Comparison of ENCODE assay signal across 12 cellular contexts in the genomic region with DNA sequence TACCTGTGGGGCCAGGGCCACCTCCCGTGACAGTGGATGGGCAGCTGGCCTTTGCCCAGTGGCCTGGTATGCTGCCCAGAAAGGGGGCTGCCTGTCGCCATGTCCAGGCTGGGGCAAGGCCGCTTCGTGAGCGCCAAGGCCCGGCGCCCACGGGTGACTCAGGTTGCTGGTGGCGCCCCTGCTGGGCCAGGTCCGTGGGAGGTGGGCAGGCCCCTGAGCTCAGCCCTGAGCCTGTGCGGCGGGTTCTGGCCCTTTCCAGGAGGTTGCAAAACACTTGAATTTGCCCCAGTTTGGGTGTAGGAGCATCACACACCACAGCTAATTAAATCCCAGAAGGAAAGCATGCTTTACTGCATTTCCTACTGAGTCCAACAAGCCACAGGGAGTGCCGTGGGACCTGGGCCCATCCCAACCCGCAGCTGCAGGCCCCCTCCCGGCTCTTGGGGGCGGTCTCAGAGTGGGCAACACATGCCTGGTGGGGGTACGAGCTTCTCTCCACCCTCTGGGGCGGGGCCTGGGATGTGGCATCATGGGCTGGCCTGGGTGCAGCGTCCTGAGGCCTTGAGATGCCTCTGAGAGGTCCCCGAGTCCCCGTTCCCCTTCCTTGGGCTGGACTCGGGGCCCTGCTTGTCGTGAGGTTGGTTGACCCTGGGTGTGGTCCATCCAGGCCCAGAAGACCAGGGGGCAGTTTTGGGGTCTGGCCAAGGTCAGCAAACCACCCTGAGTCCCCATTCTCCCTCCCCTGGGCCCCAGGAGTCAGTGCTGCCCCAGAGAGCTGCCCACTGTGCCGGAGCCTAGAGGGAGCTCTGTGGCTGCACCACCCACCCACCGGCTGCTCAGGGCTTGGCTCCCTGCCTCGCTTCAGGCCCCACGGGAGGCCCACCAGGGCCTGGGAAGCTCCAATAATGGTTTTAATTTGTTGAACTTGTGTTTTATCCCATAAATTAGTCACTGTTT.
DNase-seq lines count a peak whose midpoint lies in the region; ATAC-seq, FAIRE-seq and TF ChIP-seq lines count a peak whose summit lies in the region.
"Had no signal": no experiment of that assay in that cellular context is flagged by ENCODE, and none has a peak within 500 bp of the region (broad histone marks: within the 10 kb centered on the region; RNA-seq: fewer than 3 reads in every experiment).

No MANE protein-coding gene starts in this region.

- no peaks in the 10 kb centered on the region for H3K36me3 Mint-ChIP-seq in activated CD4-positive, alpha-beta T cell treated with anti-CD3 and anti-CD28 coated beads, Interleukin-2, amount 10 ng/mL, durations not matched to agents 7 days and 5 days (ENCODE audit: low read depth)
- H3K36me3 Mint-ChIP-seq in activated CD4-positive, alpha-beta T cell treated with anti-CD3 and anti-CD28 coated beads for 36 hours (ENCODE audit: low read depth), result no peaks in the 10 kb centered on the region

- no peak for FAIRE-seq in GM12891 (lab: Jason Lieb, UNC)

- peak; percentile 51 for TF ChIP-seq CTCF in PC-3 (conservative IDR thresholded peaks at IDR 0.05; ENCODE audit: low read depth, low read length)
- TF ChIP-seq CTCF in fibroblast of the aortic adventitia (IDR thresholded peaks at IDR 0.05; ENCODE audit: insufficient read depth, low read length), result no peak
- peak in 2 of 4 experiments; percentile 6 to 21 for TF ChIP-seq CTCF in prostate gland (IDR thresholded peaks at IDR 0.05)

- H3K4me3 Mint-ChIP-seq in activated CD4-positive, alpha-beta T cell treated with anti-CD3 and anti-CD28 coated beads, Interleukin-2, amount 10 ng/mL, durations not matched to agents 7 days and 5 days, result no peak overlapping the region
- no peak overlapping the region for H3K4me3 Mint-ChIP-seq in activated CD4-positive, alpha-beta T cell treated with anti-CD3 and anti-CD28 coated beads for 36 hours

- TF ChIP-seq POLR2A in prostate gland (IDR thresholded peaks at IDR 0.05) (no peak), GM12891 (IDR thresholded peaks at IDR 0.05; ENCODE audit: low read depth, low read length) (no peak)

- H3K9me3 ChIP-seq in BLaER1 treated with 17β-estradiol and CSF1 and Interleukin-3, amounts not matched to agents 10 nM and 100 nM (replicated peaks in 1 of 11), result no peaks in the 10 kb centered on the region
- H3K9me3 ChIP-seq in PC-3 (ENCODE audit: low read length) (no peaks in the 10 kb centered on the region), prostate gland (no peaks in the 10 kb centered on the region)
- H3K9me3 ChIP-seq: Caco-2, HAP-1 had no signal

- CTCF ChIA-PET in PC-3 (lab: Charles Lee), result interaction anchor here (0.5 to 0.6 kb wide), 3 partner anchors 112 to 158 kb away, joined by 3 to 6 read pairs (median 3); no protein-coding TSS in a partner anchor
- CTCF ChIA-PET in activated CD4-positive, alpha-beta T cell treated with anti-CD3 and anti-CD28 coated beads, Interleukin-2, amount 10 ng/mL, durations not matched to agents 7 days and 5 days (lab: Charles Lee), result interaction anchor here (0.6 kb wide), 1 partner anchor 64 kb away, joined by 3 read pairs; no protein-coding TSS in a partner anchor
- CTCF ChIA-PET in activated CD4-positive, alpha-beta T cell treated with anti-CD3 and anti-CD28 coated beads for 36 hours (lab: Charles Lee), result interaction anchor here (0.6 kb wide), 1 partner anchor 52 kb away, joined by 3 read pairs; no protein-coding TSS in a partner anchor

- H3K27me3 Mint-ChIP-seq in activated CD4-positive, alpha-beta T cell treated with anti-CD3 and anti-CD28 coated beads, Interleukin-2, amount 10 ng/mL, durations not matched to agents 7 days and 5 days, result peaks cover 7% of the 10 kb centered on the region
- H3K27me3 Mint-ChIP-seq in activated CD4-positive, alpha-beta T cell treated with anti-CD3 and anti-CD28 coated beads for 36 hours, result peaks cover 2% of the 10 kb centered on the region

- WGBS in prostate gland, result 21% methylated on average over 24 of the region's 27 CpGs

- peaks cover 0 to 23% (median 0%) of the 10 kb centered on the region in 11 experiments; a peak in 6 of 22 replicates for H4K20me1 ChIP-seq in BLaER1 treated with 17β-estradiol and CSF1 and Interleukin-3, amounts not matched to agents 10 nM and 100 nM
- no peaks in the 10 kb centered on the region for H4K20me1 ChIP-seq in PC-3 (ENCODE audit: low read length)

- no peaks in the 10 kb centered on the region for H3K9me3 Mint-ChIP-seq in activated CD4-positive, alpha-beta T cell treated with anti-CD3 and anti-CD28 coated beads, Interleukin-2, amount 10 ng/mL, durations not matched to agents 7 days and 5 days
- no peaks in the 10 kb centered on the region for H3K9me3 Mint-ChIP-seq in activated CD4-positive, alpha-beta T cell treated with anti-CD3 and anti-CD28 coated beads for 36 hours (ENCODE audit: low read depth)
- H3K9me3 Mint-ChIP-seq: nephron had no signal

- H3F3A ChIP-seq in PC-3 (ENCODE audit: low read length, unreplicated experiment), result no peaks in the 10 kb centered on the region

- H3K79me2 ChIP-seq in PC-3 (ENCODE audit: low read length), result no peaks in the 10 kb centered on the region

- H3K4me1 ChIP-seq in BLaER1 treated with 17β-estradiol and CSF1 and Interleukin-3, amounts not matched to agents 10 nM and 100 nM, result peaks cover 39 to 84% (median 74%) of the 10 kb centered on the region in 10 experiments
- H3K4me1 ChIP-seq in PC-3 (ENCODE audit: insufficient read depth, low read length) (peaks cover 24% of the 10 kb centered on the region), prostate gland (replicated peaks) (peaks cover 61% of the 10 kb centered on the region)
- H3K4me1 ChIP-seq: Caco-2, HAP-1 had no signal

- no peaks in the 10 kb centered on the region for H3K9me2 ChIP-seq in PC-3 (replicated peaks; ENCODE audit: low read length)

- BruUV-seq in PC-3 (replicated peaks; lab: Mats Ljungman, UMichigan), result no TSS peak

- DNase-seq in PC-3 (peak; percentile 5), fibroblast of the aortic adventitia (ENCODE audit: low read depth) (peak; percentile 7), prostate gland (ENCODE audit: low spot score) (peak; percentile 55), GM12891 (ENCODE audit: insufficient read length, low spot score) (no peak), COR-L47 (lab: John Stamatoyannopoulos, UW) (no peak)
- DNase-seq in activated CD4-positive, alpha-beta T cell treated with anti-CD3 and anti-CD28 coated beads, Interleukin-2, amount 10 ng/mL, durations not matched to agents 7 days and 5 days, result no peak
- DNase-seq in activated CD4-positive, alpha-beta T cell treated with anti-CD3 and anti-CD28 coated beads for 36 hours, result no peak
- DNase-seq: Caco-2, SW 1271 had no signal

- no peaks in the 10 kb centered on the region for H3K4me1 Mint-ChIP-seq in activated CD4-positive, alpha-beta T cell treated with anti-CD3 and anti-CD28 coated beads, Interleukin-2, amount 10 ng/mL, durations not matched to agents 7 days and 5 days
- peaks cover 1% of the 10 kb centered on the region for H3K4me1 Mint-ChIP-seq in activated CD4-positive, alpha-beta T cell treated with anti-CD3 and anti-CD28 coated beads for 36 hours

- 0 out of 22 replicates have a peak, but pooled peaks cover 0 to 1% (median 0%) of the 10 kb centered on the region in 11 experiments for H3K36me3 ChIP-seq in BLaER1 treated with 17β-estradiol and CSF1 and Interleukin-3, amounts not matched to agents 10 nM and 100 nM
- H3K36me3 ChIP-seq in PC-3 (ENCODE audit: low read depth, low read length) (no peaks in the 10 kb centered on the region; the same call in 1 of the 2 replicates), prostate gland (no peaks in the 10 kb centered on the region)
- H3K36me3 ChIP-seq: HAP-1 had no signal

- intact Hi-C loops in PC-3 (cut with micrococcal nuclease), result loop anchor here (1.0 to 5.0 kb wide), 3 partner anchors 36 to 158 kb away; no protein-coding TSS in a partner anchor
- intact Hi-C loops in prostate gland (cut with DNase I), result loop anchor here (5.0 to 10.0 kb wide), 2 partner anchors 48 to 230 kb away; no protein-coding TSS in a partner anchor
- intact Hi-C loops in activated CD4-positive, alpha-beta T cell treated with anti-CD3 and anti-CD28 coated beads for 36 hours (cut with DNase I, micrococcal nuclease), result no loop called here

- POLR2A ChIA-PET in PC-3 (lab: Charles Lee; ENCODE audit: unreplicated experiment), result interaction anchor here (0.5 kb wide), 1 partner anchor 134 kb away, joined by 8 read pairs; no protein-coding TSS in a partner anchor
- POLR2A ChIA-PET in activated CD4-positive, alpha-beta T cell treated with anti-CD3 and anti-CD28 coated beads, Interleukin-2, amount 10 ng/mL, durations not matched to agents 7 days and 5 days (lab: Charles Lee), result no interaction called here
- POLR2A ChIA-PET in activated CD4-positive, alpha-beta T cell treated with anti-CD3 and anti-CD28 coated beads for 36 hours (lab: Charles Lee), result no interaction called here

- H3K4me2 ChIP-seq in BLaER1 treated with 17β-estradiol and CSF1 and Interleukin-3, amounts not matched to agents 10 nM and 100 nM, result peak overlapping the region in 10 of 11 experiments; percentile 33 to 90 (median 78); a peak in 21 of 22 replicates
- peak overlapping the region; percentile 79 for H3K4me2 ChIP-seq in PC-3 (ENCODE audit: low read length)

- 0 out of 2 replicates have a peak overlapping the region, but pooled peaks have one; percentile 4 for H2AFZ ChIP-seq in PC-3 (ENCODE audit: low read length)

- no peak overlapping the region for H3K4me3 ChIP-seq in BLaER1 treated with 17β-estradiol and CSF1 and Interleukin-3, amounts not matched to agents 10 nM and 100 nM
- no peak overlapping the region for H3K4me3 ChIP-seq in PC-3 (ENCODE audit: low read length)
- no peak overlapping the region for H3K4me3 ChIP-seq in fibroblast of the aortic adventitia (ENCODE audit: low read depth, low read length)
- H3K4me3 ChIP-seq in prostate gland, result no peak overlapping the region
- H3K4me3 ChIP-seq: HAP-1 had no signal

- H3K27me3 ChIP-seq in BLaER1 treated with 17β-estradiol and CSF1 and Interleukin-3, amounts not matched to agents 10 nM and 100 nM, result peaks cover 0 to 10% (median 0%) of the 10 kb centered on the region in 11 experiments; a peak in 4 of 22 replicates
- H3K27me3 ChIP-seq in PC-3 (ENCODE audit: low read length) (no peaks in the 10 kb centered on the region), prostate gland (replicated peaks; ENCODE audit: insufficient read depth) (no peaks in the 10 kb centered on the region)

- peak overlapping the region in 10 of 11 experiments; percentile 9 to 65 (median 39); a peak in 14 of 22 replicates for H3K9ac ChIP-seq in BLaER1 treated with 17β-estradiol and CSF1 and Interleukin-3, amounts not matched to agents 10 nM and 100 nM
- H3K9ac ChIP-seq in PC-3 (ENCODE audit: low read length), result peak overlapping the region; percentile 84

- peak; percentile 73 for ATAC-seq in PC-3
- no peak for ATAC-seq in activated CD4-positive, alpha-beta T cell treated with anti-CD3 and anti-CD28 coated beads for 36 hours

- peak overlapping the region in 8 of 11 experiments; percentile 24 to 70 (median 58); a peak in 15 of 22 replicates for H3K27ac ChIP-seq in BLaER1 treated with 17β-estradiol and CSF1 and Interleukin-3, amounts not matched to agents 10 nM and 100 nM
- H3K27ac ChIP-seq in PC-3 (ENCODE audit: low read length) (peak overlapping the region; percentile 92), prostate gland (peak overlapping the region; percentile 95 to 98)

- no peak overlapping the region for H3K27ac Mint-ChIP-seq in activated CD4-positive, alpha-beta T cell treated with anti-CD3 and anti-CD28 coated beads, Interleukin-2, amount 10 ng/mL, durations not matched to agents 7 days and 5 days
- no peak overlapping the region for H3K27ac Mint-ChIP-seq in activated CD4-positive, alpha-beta T cell treated with anti-CD3 and anti-CD28 coated beads for 36 hours

Comparison
In these comparisons a context has a peak if more than half of its experiments do, and no peak if none do; other contexts are left out.
1. DNase-seq: peak in PC-3 (single experiment), fibroblast of the aortic adventitia (single experiment) and prostate gland (single experiment); none in GM12891 (single experiment), activated CD4-positive, alpha-beta T cell treated with anti-CD3 and anti-CD28 coated beads, Interleukin-2, amount 10 ng/mL, durations not matched to agents 7 days and 5 days (single experiment), COR-L47 (single experiment) and activated CD4-positive, alpha-beta T cell treated with anti-CD3 and anti-CD28 coated beads for 36 hours (single experiment).
2. intact Hi-C loops: an anchor here in PC-3 (1.0 to 5.0 kb wide) and prostate gland (5.0 to 10.0 kb wide); none called in activated CD4-positive, alpha-beta T cell treated with anti-CD3 and anti-CD28 coated beads for 36 hours.
3. Peak in every context shown above with its lines, with median percentiles within 50 percentile points of each other: H3K27ac ChIP-seq.